Comparison of ENCODE assay signal across 1 cellular context in the genomic region with DNA sequence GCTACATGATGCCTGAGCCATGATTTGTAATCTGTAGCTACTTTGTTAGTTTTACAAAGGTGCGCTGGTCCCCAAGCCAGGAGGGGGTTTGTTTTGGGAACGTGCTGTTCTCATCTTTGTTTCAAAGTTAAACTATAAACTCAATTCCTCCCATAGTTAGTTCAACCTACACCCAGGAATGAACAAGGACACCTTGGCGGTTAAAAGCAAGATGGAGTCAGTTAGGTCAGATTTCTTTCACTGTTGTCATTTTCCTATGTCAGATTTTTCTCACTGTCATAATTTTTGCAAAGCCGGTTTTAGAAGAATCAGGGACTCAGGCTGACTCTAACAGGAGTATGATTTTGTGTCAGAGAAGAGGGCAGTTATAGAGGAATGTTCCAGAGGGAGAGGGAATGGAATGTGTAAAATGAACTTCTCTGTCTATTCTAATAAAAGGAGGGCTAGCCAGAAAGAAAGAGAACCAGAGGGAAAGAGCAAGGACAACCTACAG.
TF ChIP-seq lines count a peak whose summit lies in the region.

No MANE protein-coding gene starts in this region.

TF ChIP-seq in endothelial cell of umbilical vein, 7 proteins besides CTCF, POLR2A, EP300 and RAD21:
- TF ChIP-seq MYC (IDR thresholded peaks at IDR 0.05; ENCODE audit: low read depth, low read length), result no peak
- no peak for TF ChIP-seq FOS (IDR thresholded peaks at IDR 0.05; ENCODE audit: borderline replicate concordance, insufficient read depth, low read length)
- no peak for TF ChIP-seq POLR2AphosphoS5 (IDR thresholded peaks at IDR 0.05; ENCODE audit: insufficient read depth, low read depth, low read length)
- TF ChIP-seq, protein P1, sequence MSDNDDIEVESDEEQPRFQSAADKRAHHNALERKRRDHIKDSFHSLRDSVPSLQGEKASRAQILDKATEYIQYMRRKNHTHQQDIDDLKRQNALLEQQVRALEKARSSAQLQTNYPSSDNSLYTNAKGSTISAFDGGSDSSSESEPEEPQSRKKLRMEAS (IDR thresholded peaks at IDR 0.05; ENCODE audit: insufficient read depth, insufficient read length), result no peak
- no peak for TF ChIP-seq EZH2 (IDR thresholded peaks at IDR 0.05; ENCODE audit: borderline replicate concordance, low read depth, low read length, severe bottlenecking)
- TF ChIP-seq JUN (IDR thresholded peaks at IDR 0.05; ENCODE audit: borderline replicate concordance, insufficient read depth, insufficient read length, low read depth), result no peak
- no peak for TF ChIP-seq GATA2 (IDR thresholded peaks at IDR 0.05; ENCODE audit: insufficient read depth, insufficient read length, low read depth, low read length)
